1 cellular context compared by ENCODE assay signal in the genomic region with DNA sequence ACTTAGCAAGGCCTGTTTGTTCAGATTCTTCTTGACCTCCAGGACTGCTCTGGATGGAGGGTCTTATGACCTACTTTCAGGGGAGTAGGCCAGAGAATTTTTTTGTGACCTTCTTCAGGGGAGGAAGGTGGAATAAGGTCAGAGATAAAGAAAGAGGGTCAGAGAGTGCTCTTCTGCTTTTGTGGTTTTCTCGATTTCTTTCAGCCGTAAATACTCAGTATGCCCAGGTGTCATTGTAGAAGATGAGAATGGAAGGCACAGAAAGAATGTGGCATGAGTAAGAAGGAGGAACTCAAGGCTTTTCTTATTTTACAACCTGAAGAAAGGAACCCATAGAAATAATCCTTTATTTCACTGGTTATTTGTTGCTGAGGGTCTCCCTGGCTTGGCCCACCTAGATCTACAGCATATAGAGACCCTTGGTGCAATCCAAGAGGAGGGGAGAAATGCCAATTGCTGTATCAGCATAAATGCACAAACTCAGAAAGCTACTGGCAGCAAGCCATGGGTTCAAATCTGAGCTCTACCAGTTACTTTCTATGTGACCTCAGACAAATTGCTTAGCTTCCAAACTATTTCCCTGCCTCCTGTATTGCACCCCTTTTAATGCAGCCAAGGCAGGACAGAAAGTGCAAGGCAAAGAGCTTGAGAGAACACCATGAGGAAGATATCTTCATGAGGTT.
A peak's percentile ranks its signal among the peaks of the same experiment; 100 is the strongest.
TF ChIP-seq lines count a peak whose summit lies in the region.

No MANE protein-coding gene starts in this region.

TF ChIP-seq in H1, 55 proteins besides CTCF, POLR2A, EP300 and RAD21:
- TF ChIP-seq SIRT6 (IDR thresholded peaks at IDR 0.05; ENCODE audit: low read length) (no peak), MAFK (IDR thresholded peaks at IDR 0.05; ENCODE audit: low read depth, low read length) (peak; percentile 42; the same call in 1 of the 2 replicates)
